Comparison of ENCODE assay signal across 11 cellular contexts in the genomic region with DNA sequence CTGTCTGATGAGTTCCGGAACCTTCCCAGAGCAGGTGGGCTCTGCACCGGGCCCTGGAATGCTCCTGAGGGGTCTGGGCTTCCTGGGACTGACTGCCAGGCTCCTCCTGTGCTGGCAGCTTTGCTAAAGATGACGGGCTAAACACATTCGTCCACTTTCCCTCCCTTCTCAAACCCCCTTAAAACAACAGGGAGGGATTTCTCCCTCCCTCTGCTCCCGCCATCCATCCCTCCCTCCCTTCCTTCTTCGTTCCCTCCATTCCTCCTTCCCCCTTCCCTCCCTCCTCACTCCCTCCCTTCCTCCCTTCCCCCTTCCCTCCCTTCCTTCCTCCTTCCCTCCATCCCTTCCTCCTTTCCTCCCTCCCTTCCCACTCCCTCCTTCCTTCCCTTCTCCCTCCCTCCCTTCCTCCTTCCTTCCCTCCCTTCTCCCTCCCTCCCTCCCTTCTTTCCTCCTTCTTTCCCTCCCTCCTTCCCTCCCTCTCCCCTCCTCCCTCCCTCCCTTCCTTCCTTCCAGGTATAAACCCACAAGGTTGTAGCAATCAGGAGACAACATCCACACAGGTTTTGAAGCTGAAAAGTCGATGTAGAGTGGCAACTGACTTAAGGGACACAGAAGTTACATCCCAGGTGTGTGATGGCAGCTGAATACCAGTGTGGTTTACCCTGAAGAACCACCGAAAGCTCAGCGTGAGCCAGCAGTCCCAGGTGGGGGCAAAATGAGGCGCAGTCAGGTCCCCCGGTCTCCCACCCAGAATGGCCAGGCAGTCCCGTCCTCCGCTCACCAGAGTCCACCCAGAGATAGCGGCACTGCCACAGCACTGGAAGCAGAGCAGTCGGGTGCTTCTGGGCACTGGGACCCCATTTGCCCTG. TPM values are rescaled to one million over a fixed set of nuclear protein-coding genes. Genes with fewer than 3 reads are reported as not detected.
A peak's percentile ranks its signal among the peaks of the same experiment; 100 is the strongest.
DNase-seq lines count a peak whose midpoint lies in the region; ATAC-seq, FAIRE-seq and TF ChIP-seq lines count a peak whose summit lies in the region.
"Had no signal": no experiment of that assay in that cellular context is flagged by ENCODE, and none has a peak within 500 bp of the region (broad histone marks: within the 10 kb centered on the region; RNA-seq: fewer than 3 reads in every experiment).

No MANE protein-coding gene starts in this region.

- peaks cover 0 to 9% (median 0%) of the 10 kb centered on the region in 9 donors for H3K27me3 ChIP-seq in heart left ventricle
- no peaks in the 10 kb centered on the region for H3K27me3 ChIP-seq in colonic mucosa
- no peaks in the 10 kb centered on the region for H3K27me3 ChIP-seq in muscle layer of duodenum (ENCODE audit: low read depth, low read length)
- H3K27me3 ChIP-seq: cardiac muscle cell, MG63 had no signal

- no peak for ATAC-seq in heart left ventricle
- no peak for ATAC-seq in Right ventricle myocardium superior (ENCODE audit: poor library complexity)
- no peak for ATAC-seq in GM21576 (IDR thresholded peaks at IDR 0.05; ENCODE audit: unreplicated experiment)

- 42 to 48% (median 45%) methylated on average over 15 of the region's 15 CpGs for WGBS in heart left ventricle, 4 donors

- TF ChIP-seq CTCF in heart left ventricle (IDR thresholded peaks at IDR 0.05): no peak
- no peak for TF ChIP-seq CTCF in colonic mucosa (IDR thresholded peaks at IDR 0.05)

- H3K27ac ChIP-seq in heart left ventricle (peak overlapping the region in 2 of 12 donors; percentile 30 to 45), colonic mucosa (no peak overlapping the region), muscle layer of duodenum (ENCODE audit: low read length) (peak overlapping the region; percentile 39)
- H3K27ac ChIP-seq: cardiac muscle cell had no signal

- DNase-seq in heart left ventricle: no peak
- DNase-seq in Right ventricle myocardium superior: no peak
- DNase-seq in colonic mucosa: no peak
- no peak for DNase-seq in urothelium cell line (ENCODE audit: low spot score)
- no peak for DNase-seq in HK-2 (ENCODE audit: unreplicated experiment)
- no peak for DNase-seq in nucleus accumbens (lab: John Stamatoyannopoulos, UW)

- peak overlapping the region in 10 of 12 donors; percentile 19 to 48 (median 27) for H3K4me3 ChIP-seq in heart left ventricle
- no peak overlapping the region for H3K4me3 ChIP-seq in colonic mucosa
- H3K4me3 ChIP-seq in muscle layer of duodenum (ENCODE audit: low read depth in 1 of 2, low read length in 2 of 2): peak overlapping the region; percentile 34 to 49
- H3K4me3 ChIP-seq: cardiac muscle cell, MG63 had no signal

- H3K9me3 ChIP-seq in heart left ventricle (no peaks in the 10 kb centered on the region), colonic mucosa (no peaks in the 10 kb centered on the region), muscle layer of duodenum (ENCODE audit: control insufficient read depth in 1 of 2, low read length in 2 of 2) (no peaks in the 10 kb centered on the region)
- H3K9me3 ChIP-seq: MG63 had no signal

- H3K36me3 ChIP-seq in heart left ventricle: peaks cover 0 to 11% (median under 1%) of the 10 kb centered on the region in 9 donors
- no peaks in the 10 kb centered on the region for H3K36me3 ChIP-seq in colonic mucosa
- peaks cover 0 to 5% of the 10 kb centered on the region in 2 donors for H3K36me3 ChIP-seq in muscle layer of duodenum (ENCODE audit: control insufficient read depth in 1 of 2, insufficient read depth in 2 of 2, low read length in 2 of 2)
- H3K36me3 ChIP-seq: cardiac muscle cell, MG63 had no signal

- peak overlapping the region; percentile 35 to 72 for H3K9ac ChIP-seq in colonic mucosa (ENCODE audit: low read depth in 2 of 2, low read length in 2 of 2)

- peaks cover 0 to 27% (median 13%) of the 10 kb centered on the region in 12 donors for H3K4me1 ChIP-seq in heart left ventricle
- no peaks in the 10 kb centered on the region for H3K4me1 ChIP-seq in colonic mucosa
- H3K4me1 ChIP-seq in muscle layer of duodenum (ENCODE audit: control insufficient read depth in 1 of 2, insufficient read depth in 2 of 2, low read length in 2 of 2): peaks cover 6 to 7% of the 10 kb centered on the region in 2 donors

- intact Hi-C loops in heart left ventricle (cut with DNase I): loop anchor here in 1 of 10 donors (10.0 kb wide), 1 partner anchor 67 kb away; a partner anchor contains a TSS
- intact Hi-C loops in Right ventricle myocardium superior (cut with DNase I): no loop called here
- intact Hi-C loops in colonic mucosa (cut with DNase I): no loop called here

- FAIRE-seq in urothelium cell line (lab: Jason Lieb, UNC): peak; percentile 83

- TF ChIP-seq POLR2A in heart left ventricle (IDR thresholded peaks at IDR 0.05): no peak

RNA-seq across cellular contexts. Expression of a gene that starts 18.7 kb away (rescaled TPM):
- 1 to 10 TPM; 3.4 to 9.9 (median 4.7) TPM for total RNA-seq in heart left ventricle
- polyA plus RNA-seq in heart left ventricle: 1 to 10 TPM; 2.2 to 2.6 TPM
- total RNA-seq in Right ventricle myocardium superior: 3.9 TPM
- total RNA-seq in colonic mucosa: 10 to 100 TPM in 1 of 2 donors, 1 to 10 TPM in 1; 8.9 to 19.1 TPM
- total RNA-seq: myocyte had no signal

RNA-seq across cellular contexts. Expression of a gene that starts 38.5 kb away (rescaled TPM):
- total RNA-seq in heart left ventricle (10 to 100 TPM; 14.5 to 21.7 (median 17.4) TPM), Right ventricle myocardium superior (17.3 TPM), colonic mucosa (10 to 100 TPM; 16.1 to 31.3 TPM)
- polyA plus RNA-seq in heart left ventricle: 10 to 100 TPM; 17.8 to 18.1 TPM
